ENCODE assay signal across 18 cellular contexts in genomic region chr12:23209793-23210192, GRCh38.
"Had no signal": no experiment of that assay in that cellular context is flagged by ENCODE, and none has a peak within 500 bp of the region (broad histone marks: within the 10 kb centered on the region; RNA-seq: fewer than 3 reads in every experiment).

No MANE protein-coding gene starts in this region.

- ATAC-seq: mucosa of descending colon; naive thymus-derived CD8-positive, alpha-beta T cell; psoas muscle; right lobe of liver; stimulated activated naive B cell treated with anti-CD40 and anti-IgM and Interleukin-4, amounts not matched to agents 10 μg/mL and 1 μg/mL and 100 μg/mL, for 72 hours; stimulated activated naive CD8-positive, alpha-beta T cell treated with anti-CD3 and anti-CD28 coated beads, Interleukin-15, amount 100 ng/mL, for 72 hours had no signal

- H3K4me3 ChIP-seq: coronary artery, esophagus muscularis mucosa, hepatocyte, mucosa of descending colon, psoas muscle, right lobe of liver, testis, transverse colon had no signal

- DNase-seq: effector CD4-positive, alpha-beta T cell; endodermal cell; foreskin fibroblast; head of caudate nucleus; kidney glomerular epithelial cell; mucosa of descending colon; naive thymus-derived CD8-positive, alpha-beta T cell; psoas muscle; retina; right lobe of liver; stimulated activated CD4-positive, alpha-beta T cell treated with anti-CD3 and anti-CD28 coated beads, Interleukin-4, amount 100 ng/mL, for 24 hours; stimulated activated naive B cell treated with anti-CD40 and anti-IgM and Interleukin-4, amounts not matched to agents 10 μg/mL and 1 μg/mL and 100 μg/mL, for 72 hours; stimulated activated naive CD8-positive, alpha-beta T cell treated with anti-CD3 and anti-CD28 coated beads, Interleukin-15, amount 100 ng/mL, for 72 hours; testis; transverse colon had no signal
